Comparison of ENCODE assay signal across 20 cellular contexts in the genomic region with DNA sequence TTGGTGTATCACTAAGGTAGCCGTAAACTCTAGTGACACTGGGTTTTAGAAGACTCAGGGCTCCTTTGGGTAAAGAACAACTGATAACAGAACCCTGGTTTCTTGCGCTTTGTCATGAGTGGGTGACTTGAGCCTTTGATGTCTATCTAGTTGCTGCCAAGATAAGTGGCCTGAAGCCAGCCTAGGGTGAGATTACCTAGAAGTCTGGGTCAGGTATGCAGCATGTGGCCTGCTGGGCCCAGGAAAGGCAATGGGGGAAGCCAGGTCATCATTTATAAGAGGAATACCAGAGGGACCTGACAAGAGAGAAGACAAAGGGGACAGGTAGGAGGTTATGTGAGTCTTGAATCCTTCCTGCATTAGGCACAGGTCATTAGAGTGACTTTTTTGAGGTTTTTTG. TPM values are rescaled to one million over a fixed set of nuclear protein-coding genes. Genes with fewer than 3 reads are reported as not detected.
DNase-seq lines count a peak whose midpoint lies in the region; ATAC-seq and TF ChIP-seq lines count a peak whose summit lies in the region.
"Had no signal": no experiment of that assay in that cellular context is flagged by ENCODE, and none has a peak within 500 bp of the region (broad histone marks: within the 10 kb centered on the region; RNA-seq: fewer than 3 reads in every experiment).

No MANE protein-coding gene starts in this region.

- no peak overlapping the region for H3K4me3 ChIP-seq in H7 (ENCODE audit: insufficient read depth, low read depth, low read length)
- H3K4me3 ChIP-seq in parathyroid adenoma (ENCODE audit: low read depth, low read length), result no peak overlapping the region
- H3K4me3 ChIP-seq: SJSA1 had no signal

- no peak overlapping the region for H2AFZ ChIP-seq in parathyroid adenoma

- H3K27me3 Mint-ChIP-seq in WTC11 (ENCODE audit: low read depth), result no peaks in the 10 kb centered on the region
- H3K27me3 Mint-ChIP-seq: B cell had no signal

- peaks cover 2% of the 10 kb centered on the region; the same call in 1 of the 2 replicates for H3K36me3 Mint-ChIP-seq in WTC11
- H3K36me3 Mint-ChIP-seq: CD8-positive, alpha-beta T cell had no signal

- H3K27ac Mint-ChIP-seq in WTC11, result peak overlapping the region; percentile 88
- H3K27ac Mint-ChIP-seq: B cell; CD8-positive, alpha-beta T cell had no signal

- peaks cover 4% of the 10 kb centered on the region for H3K79me2 ChIP-seq in parathyroid adenoma

- peaks cover 39% of the 10 kb centered on the region for H3K4me1 Mint-ChIP-seq in WTC11

- H3K4me3 Mint-ChIP-seq in WTC11, result no peak overlapping the region
- H3K4me3 Mint-ChIP-seq: B cell; CD8-positive, alpha-beta T cell had no signal

- H3K9me3 Mint-ChIP-seq in WTC11, result no peaks in the 10 kb centered on the region
- H3K9me3 Mint-ChIP-seq: CD8-positive, alpha-beta T cell had no signal

- POLR2A ChIA-PET in WTC11 (lab: Charles Lee), result interaction anchor here (0.7 kb wide), 1 partner anchor 11 kb away, joined by 3 read pairs; no protein-coding TSS in a partner anchor

- ATAC-seq in WTC11 (no peak), GM21576 (IDR thresholded peaks at IDR 0.05; ENCODE audit: unreplicated experiment) (no peak), GM21723 (IDR thresholded peaks at IDR 0.05; ENCODE audit: unreplicated experiment) (no peak)
- ATAC-seq: CD8-positive, alpha-beta T cell had no signal

- H3K9me3 ChIP-seq in parathyroid adenoma (ENCODE audit: control insufficient read depth, low read length), result no peaks in the 10 kb centered on the region
- H3K9me3 ChIP-seq: SJSA1 had no signal

- no peak for TF ChIP-seq CTCF in WTC11 (IDR thresholded peaks at IDR 0.05)
- no peak for TF ChIP-seq CTCF in parathyroid adenoma (IDR thresholded peaks at IDR 0.05)

- peak overlapping the region; percentile 47 for H3K27ac ChIP-seq in parathyroid adenoma
- H3K27ac ChIP-seq: C4-2B, SJSA1 had no signal

- H3K9ac ChIP-seq in parathyroid adenoma, result no peak overlapping the region

- H3K4me1 ChIP-seq in parathyroid adenoma, result peaks cover 7% of the 10 kb centered on the region

- H3K27me3 ChIP-seq in H7 (ENCODE audit: control insufficient read depth, insufficient read depth, low read length) (no peaks in the 10 kb centered on the region), parathyroid adenoma (ENCODE audit: control insufficient read depth, insufficient read depth, low read length) (no peaks in the 10 kb centered on the region)
- H3K27me3 ChIP-seq: SJSA1 had no signal

- peak overlapping the region; percentile 34 for H3K4me2 ChIP-seq in parathyroid adenoma (ENCODE audit: low read length)

- peak; percentile 35 for DNase-seq in H7
- no peak for DNase-seq in WTC11 (ENCODE audit: low spot score)
- peak; percentile 27 for DNase-seq in iPS-NIHi7 (ENCODE audit: extremely low spot score)
- DNase-seq in stimulated activated CD4-positive, alpha-beta T cell treated with anti-CD3 and anti-CD28 coated beads, Interleukin-2, amount 100 ng/mL, for 48 hours, result no peak
- DNase-seq: CD8-positive, alpha-beta T cell; DMS79 treated with DMSO at 0.1 percent for 48 hours; HCEC 1CT; KG1; MM.1S; NCI-H2029; NCI-H446 treated with DMSO at 0.1 percent for 48 hours; NCI-H526; Right ventricle myocardium superior; RPMI8226 had no signal

- CTCF ChIA-PET in WTC11 (lab: Charles Lee), result interaction anchor here (0.7 to 1.3 kb wide), 3 partner anchors 18 to 128 kb away, joined by 3 to 4 read pairs (median 3); no protein-coding TSS in a partner anchor

- no peaks in the 10 kb centered on the region; the same call in 1 of the 2 replicates for H3K36me3 ChIP-seq in H7 (replicated peaks; ENCODE audit: control insufficient read depth, insufficient read depth, low read length)
- H3K36me3 ChIP-seq in parathyroid adenoma (ENCODE audit: control insufficient read depth, insufficient read depth, low read length), result no peaks in the 10 kb centered on the region
- H3K36me3 ChIP-seq: SJSA1 had no signal

TF ChIP-seq in WTC11, 78 proteins besides CTCF, POLR2A, EP300 and RAD21:
- TF ChIP-seq, protein P1, sequence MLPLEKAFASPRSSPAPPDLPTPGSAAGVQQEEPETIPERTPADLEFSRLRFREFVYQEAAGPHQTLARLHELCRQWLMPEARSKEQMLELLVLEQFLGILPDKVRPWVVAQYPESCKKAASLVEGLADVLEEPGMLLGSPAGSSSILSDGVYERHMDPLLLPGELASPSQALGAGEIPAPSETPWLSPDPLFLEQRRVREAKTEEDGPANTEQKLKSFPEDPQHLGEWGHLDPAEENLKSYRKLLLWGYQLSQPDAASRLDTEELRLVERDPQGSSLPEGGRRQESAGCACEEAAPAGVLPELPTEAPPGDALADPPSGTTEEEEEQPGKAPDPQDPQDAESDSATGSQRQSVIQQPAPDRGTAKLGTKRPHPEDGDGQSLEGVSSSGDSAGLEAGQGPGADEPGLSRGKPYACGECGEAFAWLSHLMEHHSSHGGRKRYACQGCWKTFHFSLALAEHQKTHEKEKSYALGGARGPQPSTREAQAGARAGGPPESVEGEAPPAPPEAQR (CRISPR knock-in tag; IDR thresholded peaks at IDR 0.05), result no peak
- TF ChIP-seq, protein P2, sequence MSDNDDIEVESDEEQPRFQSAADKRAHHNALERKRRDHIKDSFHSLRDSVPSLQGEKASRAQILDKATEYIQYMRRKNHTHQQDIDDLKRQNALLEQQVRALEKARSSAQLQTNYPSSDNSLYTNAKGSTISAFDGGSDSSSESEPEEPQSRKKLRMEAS (CRISPR knock-in tag; IDR thresholded peaks at IDR 0.05), result 0 out of 2 replicates have a peak, but pooled peaks have one; percentile 21

RNA-seq across cellular contexts. Expression of a gene that starts 23.2 kb away (rescaled TPM):
- 2.9 and 6.7 TPM in 2 replicates for total RNA-seq in H7 (2014; rRNA removed; shearing (Covaris generic))
- 17.8 to 22.4 TPM (median 20.3 TPM) in 3 replicates for total RNA-seq in WTC11 (2021)

Comparison
In these comparisons a context has a peak if more than half of its experiments do, and no peak if none do; other contexts are left out.
1. DNase-seq: peak in H7 (single experiment) and iPS-NIHi7 (single experiment); none in WTC11 (single experiment) and stimulated activated CD4-positive, alpha-beta T cell treated with anti-CD3 and anti-CD28 coated beads, Interleukin-2, amount 100 ng/mL, for 48 hours (0 of 2).